Comparison of ENCODE assay signal across 9 cellular contexts in genomic region chr5:32505718-32506117, GRCh38.
DNase-seq lines count a peak whose midpoint lies in the region; TF ChIP-seq lines count a peak whose summit lies in the region.
"Had no signal": no experiment of that assay in that cellular context is flagged by ENCODE, and none has a peak within 500 bp of the region (broad histone marks: within the 10 kb centered on the region; RNA-seq: fewer than 3 reads in every experiment).

No MANE protein-coding gene starts in this region.

- no peak overlapping the region for H3K4me3 ChIP-seq in epithelial cell of esophagus (ENCODE audit: low read length)

- peak overlapping the region; percentile 29 for H3K27ac Mint-ChIP-seq in neural crest cell (ENCODE audit: unreplicated experiment)

- peaks cover 45% of the 10 kb centered on the region for H3K4me1 Mint-ChIP-seq in neural crest cell

- peaks cover 3% of the 10 kb centered on the region for H3K36me3 Mint-ChIP-seq in neural crest cell (ENCODE audit: low read depth)

- DNase-seq in AG20443 (ENCODE audit: low spot score) = peak; percentile 58
- peak; percentile 21 for DNase-seq in NCI-H2171 (lab: John Stamatoyannopoulos, UW)
- peak; percentile 86 for DNase-seq in epithelial cell of esophagus (ENCODE audit: low read depth)
- no peak for DNase-seq in neural crest cell (ENCODE audit: low read depth, low spot score)
- DNase-seq in NCI-H1436 (lab: John Stamatoyannopoulos, UW) = no peak
- DNase-seq in KG1 (lab: John Stamatoyannopoulos, UW) = no peak
- DNase-seq in RKO (ENCODE audit: low spot score) = no peak
- DNase-seq in OCI-M1 (lab: John Stamatoyannopoulos, UW) = no peak
- DNase-seq: activated CD8-positive, alpha-beta memory T cell treated with anti-CD3 and anti-CD28 coated beads, Interleukin-2, amount 50 U/mL, for 4 hours had no signal

- H3K4me3 Mint-ChIP-seq in neural crest cell = peak overlapping the region; percentile 35

- peaks cover 6% of the 10 kb centered on the region for H3K27me3 Mint-ChIP-seq in neural crest cell (ENCODE audit: low read depth)

- no peak for TF ChIP-seq CTCF in epithelial cell of esophagus (IDR thresholded peaks at IDR 0.05; ENCODE audit: insufficient read depth, low read depth, low read length, missing control alignments)
- no peak for TF ChIP-seq CTCF in neural crest cell (conservative IDR thresholded peaks at IDR 0.05)

- H3K9me3 Mint-ChIP-seq in neural crest cell = peaks cover 10% of the 10 kb centered on the region

Comparison
In these comparisons a context has a peak if more than half of its experiments do, and no peak if none do; other contexts are left out.
1. DNase-seq: peak in AG20443 (single experiment), NCI-H2171 (single experiment) and epithelial cell of esophagus (single experiment); none in neural crest cell (single experiment), NCI-H1436 (single experiment), KG1 (single experiment), RKO (single experiment) and OCI-M1 (single experiment).